In the genomic region with DNA sequence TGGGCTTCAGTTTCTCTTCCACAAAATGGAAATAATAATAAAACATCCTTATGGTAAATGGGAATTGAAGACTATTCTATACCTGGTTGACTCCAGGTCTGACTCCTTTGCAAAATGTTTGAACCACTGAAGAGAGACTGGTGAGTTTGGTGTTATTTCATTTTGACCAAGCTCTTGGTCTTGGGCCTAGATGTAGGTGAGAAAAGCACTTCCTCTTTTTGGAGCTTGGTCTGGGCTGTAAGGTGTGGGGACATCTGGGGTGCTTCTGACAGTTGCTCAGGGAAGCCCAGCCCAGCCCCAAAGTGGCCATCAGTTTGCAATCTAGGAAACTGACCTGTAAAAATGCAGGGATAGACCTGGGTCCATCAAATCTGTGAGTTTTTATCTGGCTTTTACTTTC, we compare ENCODE assay signal across 9 cellular contexts. TPM values are rescaled to one million over a fixed set of nuclear protein-coding genes. Genes with fewer than 3 reads are reported as not detected.
DNase-seq lines count a peak whose midpoint lies in the region; ATAC-seq and TF ChIP-seq lines count a peak whose summit lies in the region.
"Had no signal": no experiment of that assay in that cellular context is flagged by ENCODE, and none has a peak within 500 bp of the region (broad histone marks: within the 10 kb centered on the region; RNA-seq: fewer than 3 reads in every experiment).

No MANE protein-coding gene starts in this region.

- no peak overlapping the region for H2AFZ ChIP-seq in osteoblast (ENCODE audit: low read length)

- H3K36me3 ChIP-seq in esophagus muscularis mucosa (no peaks in the 10 kb centered on the region), osteoblast (ENCODE audit: insufficient read depth, low read length) (no peaks in the 10 kb centered on the region)

- no peak overlapping the region for H3K4me2 ChIP-seq in osteoblast (ENCODE audit: insufficient read depth, low read length)

- no peaks in the 10 kb centered on the region for H3K79me2 ChIP-seq in osteoblast (ENCODE audit: insufficient read depth, low read length)

- no peak for TF ChIP-seq POLR2A in esophagus muscularis mucosa (IDR thresholded peaks at IDR 0.05; ENCODE audit: low read depth)

- intact Hi-C loops in esophagus muscularis mucosa (cut with DNase I): no loop called here
- intact Hi-C loops in left colon (cut with DNase I, micrococcal nuclease): no loop called here

- no peak for TF ChIP-seq EP300 in esophagus muscularis mucosa (IDR thresholded peaks at IDR 0.05)

- no peaks in the 10 kb centered on the region for H4K20me1 ChIP-seq in osteoblast (ENCODE audit: insufficient read depth, low read length)

- TF ChIP-seq CTCF in esophagus muscularis mucosa (IDR thresholded peaks at IDR 0.05) (no peak), osteoblast (IDR thresholded peaks at IDR 0.05; ENCODE audit: extremely low read depth, low read depth, low read length) (no peak)

- H3K9me3 ChIP-seq in esophagus muscularis mucosa (no peaks in the 10 kb centered on the region), osteoblast (ENCODE audit: low read depth, low read length) (no peaks in the 10 kb centered on the region)

- no peak overlapping the region for H3K27ac ChIP-seq in esophagus muscularis mucosa (replicated peaks in 1 of 4)
- no peak overlapping the region for H3K27ac ChIP-seq in osteoblast (ENCODE audit: low read depth, low read length)

- DNase-seq in esophagus muscularis mucosa (ENCODE audit: extremely low spot score) (peak; percentile 7), HUDEP-2 (lab: John Stamatoyannopoulos, UW; ENCODE audit: unreplicated experiment in 76 of 76) (no peak), osteoblast (ENCODE audit: insufficient read length, low spot score, missing footprints) (no peak), left colon (no peak)
- DNase-seq: midbrain, retina had no signal

- ATAC-seq in GM19025 (IDR thresholded peaks at IDR 0.05; ENCODE audit: low read depth, unreplicated experiment) (peak; percentile 71), GM21723 (IDR thresholded peaks at IDR 0.05; ENCODE audit: unreplicated experiment) (peak; percentile 82), HG03135 (IDR thresholded peaks at IDR 0.05; ENCODE audit: unreplicated experiment) (peak; percentile 82), left colon (no peak)

- H3K4me1 ChIP-seq in esophagus muscularis mucosa (peaks cover 0 to 36% (median 32%) of the 10 kb centered on the region in 4 donors), osteoblast (ENCODE audit: insufficient read depth, low read length) (peaks cover 26% of the 10 kb centered on the region)

- no peak overlapping the region for H3K4me3 ChIP-seq in esophagus muscularis mucosa
- H3K4me3 ChIP-seq in osteoblast (ENCODE audit: insufficient read depth, low read length): no peak overlapping the region

- H3K27me3 ChIP-seq in esophagus muscularis mucosa (no peaks in the 10 kb centered on the region), osteoblast (ENCODE audit: insufficient read depth, low read length) (no peaks in the 10 kb centered on the region)

RNA-seq across cellular contexts. Expression of a gene that starts 26.8 kb away (rescaled TPM):
- 1,000 to 10,000 TPM in 1 of 4 donors, 100 to 1,000 TPM in 3; 404 to 1,012 (median 570) TPM for total RNA-seq in esophagus muscularis mucosa
- total RNA-seq in osteoblast: 2.1 and 4.3 TPM in 2 replicates
- 10 to 100 TPM; 28.2 to 40.9 TPM for total RNA-seq in left colon

Comparison
In these comparisons a context has a peak if more than half of its experiments do, and no peak if none do; other contexts are left out.
1. RNA of a gene that starts 26.8 kb away (total RNA-seq): 404 to 1,012 TPM in esophagus muscularis mucosa; 28.2 to 40.9 TPM in left colon and 2.1 to 4.3 TPM in osteoblast; every median in the first group is over 4 times any median in the second.